Comparison of ENCODE assay signal across 1 cellular context in genomic region chr15:92803536-92803851, GRCh38.
TF ChIP-seq lines count a peak whose summit lies in the region.

No MANE protein-coding gene starts in this region.

TF ChIP-seq in HEK293, 187 proteins besides CTCF, POLR2A, EP300 and RAD21 (continued from another document):
- TF ChIP-seq, protein P1, sequence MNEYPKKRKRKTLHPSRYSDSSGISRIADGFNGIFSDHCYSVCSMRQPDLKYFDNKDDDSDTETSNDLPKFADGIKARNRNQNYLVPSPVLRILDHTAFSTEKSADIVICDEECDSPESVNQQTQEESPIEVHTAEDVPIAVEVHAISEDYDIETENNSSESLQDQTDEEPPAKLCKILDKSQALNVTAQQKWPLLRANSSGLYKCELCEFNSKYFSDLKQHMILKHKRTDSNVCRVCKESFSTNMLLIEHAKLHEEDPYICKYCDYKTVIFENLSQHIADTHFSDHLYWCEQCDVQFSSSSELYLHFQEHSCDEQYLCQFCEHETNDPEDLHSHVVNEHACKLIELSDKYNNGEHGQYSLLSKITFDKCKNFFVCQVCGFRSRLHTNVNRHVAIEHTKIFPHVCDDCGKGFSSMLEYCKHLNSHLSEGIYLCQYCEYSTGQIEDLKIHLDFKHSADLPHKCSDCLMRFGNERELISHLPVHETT (tag by site-specific recombination; IDR thresholded peaks at IDR 0.05), result no peak
- TF ChIP-seq ZNF184 (tag by site-specific recombination; IDR thresholded peaks at IDR 0.05) (peak; percentile 73; the same call in 1 of the 2 replicates), ZNF121 (tag by site-specific recombination; IDR thresholded peaks at IDR 0.05) (peak; percentile 99), KLF8 (tag by site-specific recombination; IDR thresholded peaks at IDR 0.05) (0 out of 2 replicates have a peak, but pooled peaks have one; percentile 45), YY2 (tag by site-specific recombination; IDR thresholded peaks at IDR 0.05) (no peak)
- TF ChIP-seq, protein P2, sequence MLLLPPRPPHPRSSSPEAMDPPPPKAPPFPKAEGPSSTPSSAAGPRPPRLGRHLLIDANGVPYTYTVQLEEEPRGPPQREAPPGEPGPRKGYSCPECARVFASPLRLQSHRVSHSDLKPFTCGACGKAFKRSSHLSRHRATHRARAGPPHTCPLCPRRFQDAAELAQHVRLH (tag by site-specific recombination; IDR thresholded peaks at IDR 0.05), result 0 out of 2 replicates have a peak, but pooled peaks have one; percentile 57
